ENCODE assay signal across 8 cellular contexts in the genomic region with DNA sequence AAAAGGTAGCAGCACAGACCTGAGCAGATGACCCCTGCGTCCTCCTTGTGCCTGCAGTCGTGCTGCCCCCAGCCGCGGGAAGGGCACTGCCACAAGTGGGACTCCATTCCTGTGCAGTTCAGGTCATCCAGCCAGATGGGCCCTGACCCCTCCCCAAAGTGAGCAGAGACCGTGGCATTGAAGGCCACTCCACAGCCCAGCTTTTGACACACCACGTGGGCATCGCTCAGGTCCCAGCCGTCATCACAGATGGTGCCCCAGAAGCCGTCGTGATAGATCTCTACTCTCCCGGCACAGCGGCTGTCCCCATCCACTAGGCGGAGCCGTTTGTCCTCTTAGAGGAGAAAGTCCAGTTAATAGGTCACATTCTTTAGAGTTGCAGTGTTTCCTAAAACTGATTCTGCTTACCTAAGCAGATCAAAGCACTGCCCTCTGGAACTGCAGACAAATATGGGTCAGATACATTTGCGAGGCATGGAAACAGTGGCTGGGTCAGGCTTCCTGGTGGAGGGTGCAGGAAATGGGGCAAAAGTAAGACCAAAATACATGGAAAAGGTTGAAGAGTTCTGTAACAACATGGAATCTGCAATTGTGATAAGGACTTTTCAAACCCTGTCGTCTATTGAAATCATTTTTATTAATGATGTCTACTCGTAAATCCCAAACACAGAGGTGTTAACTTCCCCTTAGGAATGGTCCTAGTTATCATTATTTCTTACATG.
DNase-seq lines count a peak whose midpoint lies in the region; ATAC-seq and TF ChIP-seq lines count a peak whose summit lies in the region.

No MANE protein-coding gene starts in this region.

- H3K9me3 Mint-ChIP-seq in WTC11: peaks cover 7% of the 10 kb centered on the region

- H3K36me3 Mint-ChIP-seq in WTC11: no peaks in the 10 kb centered on the region

- H3K27me3 Mint-ChIP-seq in WTC11 (ENCODE audit: low read depth): no peaks in the 10 kb centered on the region

- H3K27me3 ChIP-seq in MG63 (no peaks in the 10 kb centered on the region), gastrocnemius medialis (no peaks in the 10 kb centered on the region)

- TF ChIP-seq CTCF in WTC11 (IDR thresholded peaks at IDR 0.05): peak; percentile 56; the same call in 1 of the 2 replicates
- TF ChIP-seq CTCF in gastrocnemius medialis (IDR thresholded peaks at IDR 0.05 in 4 of 5, conservative IDR thresholded peaks at IDR 0.05 in 1 of 5): no peak

- no peaks in the 10 kb centered on the region for H3K4me1 ChIP-seq in gastrocnemius medialis

- TF ChIP-seq POLR2A in gastrocnemius medialis (IDR thresholded peaks at IDR 0.05): no peak

- intact Hi-C loops in gastrocnemius medialis (cut with DNase I; ENCODE audit: low total_unique reads): no loop called here

- ATAC-seq in WTC11 (peak; percentile 97), GM19023 (IDR thresholded peaks at IDR 0.05; ENCODE audit: unreplicated experiment) (no peak), gastrocnemius medialis (no peak), HG03565 (IDR thresholded peaks at IDR 0.05; ENCODE audit: unreplicated experiment) (no peak)

- DNase-seq in activated CD4-positive, alpha-beta T cell treated with anti-CD3 and anti-CD28 coated beads for 48 hours: peak; percentile 46
- no peak for DNase-seq in activated CD4-positive, alpha-beta T cell treated with anti-CD3 and anti-CD28 coated beads, Interleukin-2, amount 50 U/mL, for 4 hours
- DNase-seq in MG63: peak; percentile 24
- DNase-seq in WTC11 (ENCODE audit: low spot score): peak; percentile 77
- peak; percentile 84 for DNase-seq in iPS-NIHi7 (ENCODE audit: extremely low spot score)
- no peak for DNase-seq in gastrocnemius medialis

- H3K4me3 Mint-ChIP-seq in WTC11: no peak overlapping the region

- H3K36me3 ChIP-seq in MG63: no peaks in the 10 kb centered on the region
- no peaks in the 10 kb centered on the region for H3K36me3 ChIP-seq in gastrocnemius medialis

- H3K4me1 Mint-ChIP-seq in WTC11: peaks cover 2% of the 10 kb centered on the region; the same call in 1 of the 2 replicates

- in situ Hi-C loops in gastrocnemius medialis (cut with MboI; ENCODE audit: low sequenced_read_pairs in 4 of 4): no loop called here

- no peak overlapping the region for H3K27ac Mint-ChIP-seq in WTC11

- no peaks in the 10 kb centered on the region for H3K9me3 ChIP-seq in MG63
- no peaks in the 10 kb centered on the region for H3K9me3 ChIP-seq in gastrocnemius medialis

- POLR2A ChIA-PET in WTC11 (lab: Charles Lee): no interaction called here

- H3K27ac ChIP-seq in gastrocnemius medialis: no peak overlapping the region

- H3K4me3 ChIP-seq in MG63: no peak overlapping the region
- H3K4me3 ChIP-seq in gastrocnemius medialis: no peak overlapping the region

- CTCF ChIA-PET in WTC11 (lab: Charles Lee): no interaction called here

TF ChIP-seq in WTC11, 78 proteins besides CTCF, POLR2A, EP300 and RAD21 (continues in another document):
- TF ChIP-seq, protein P1, sequence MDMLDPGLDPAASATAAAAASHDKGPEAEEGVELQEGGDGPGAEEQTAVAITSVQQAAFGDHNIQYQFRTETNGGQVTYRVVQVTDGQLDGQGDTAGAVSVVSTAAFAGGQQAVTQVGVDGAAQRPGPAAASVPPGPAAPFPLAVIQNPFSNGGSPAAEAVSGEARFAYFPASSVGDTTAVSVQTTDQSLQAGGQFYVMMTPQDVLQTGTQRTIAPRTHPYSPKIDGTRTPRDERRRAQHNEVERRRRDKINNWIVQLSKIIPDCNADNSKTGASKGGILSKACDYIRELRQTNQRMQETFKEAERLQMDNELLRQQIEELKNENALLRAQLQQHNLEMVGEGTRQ (CRISPR knock-in tag; IDR thresholded peaks at IDR 0.05): peak; percentile 72
- TF ChIP-seq, protein P2, sequence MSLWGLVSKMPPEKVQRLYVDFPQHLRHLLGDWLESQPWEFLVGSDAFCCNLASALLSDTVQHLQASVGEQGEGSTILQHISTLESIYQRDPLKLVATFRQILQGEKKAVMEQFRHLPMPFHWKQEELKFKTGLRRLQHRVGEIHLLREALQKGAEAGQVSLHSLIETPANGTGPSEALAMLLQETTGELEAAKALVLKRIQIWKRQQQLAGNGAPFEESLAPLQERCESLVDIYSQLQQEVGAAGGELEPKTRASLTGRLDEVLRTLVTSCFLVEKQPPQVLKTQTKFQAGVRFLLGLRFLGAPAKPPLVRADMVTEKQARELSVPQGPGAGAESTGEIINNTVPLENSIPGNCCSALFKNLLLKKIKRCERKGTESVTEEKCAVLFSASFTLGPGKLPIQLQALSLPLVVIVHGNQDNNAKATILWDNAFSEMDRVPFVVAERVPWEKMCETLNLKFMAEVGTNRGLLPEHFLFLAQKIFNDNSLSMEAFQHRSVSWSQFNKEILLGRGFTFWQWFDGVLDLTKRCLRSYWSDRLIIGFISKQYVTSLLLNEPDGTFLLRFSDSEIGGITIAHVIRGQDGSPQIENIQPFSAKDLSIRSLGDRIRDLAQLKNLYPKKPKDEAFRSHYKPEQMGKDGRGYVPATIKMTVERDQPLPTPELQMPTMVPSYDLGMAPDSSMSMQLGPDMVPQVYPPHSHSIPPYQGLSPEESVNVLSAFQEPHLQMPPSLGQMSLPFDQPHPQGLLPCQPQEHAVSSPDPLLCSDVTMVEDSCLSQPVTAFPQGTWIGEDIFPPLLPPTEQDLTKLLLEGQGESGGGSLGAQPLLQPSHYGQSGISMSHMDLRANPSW (CRISPR knock-in tag; conservative IDR thresholded peaks at IDR 0.05; ENCODE audit: low read depth): no peak
- TF ChIP-seq SMAD3 (CRISPR knock-in tag; IDR thresholded peaks at IDR 0.05; ENCODE audit: borderline replicate concordance) (no peak), NR1H2 (CRISPR knock-in tag; IDR thresholded peaks at IDR 0.05) (no peak), CBFB (CRISPR knock-in tag; IDR thresholded peaks at IDR 0.05; ENCODE audit: low read depth) (no peak), NFE2L1 (CRISPR knock-in tag; IDR thresholded peaks at IDR 0.05) (no peak), TP53 (CRISPR knock-in tag; IDR thresholded peaks at IDR 0.05) (no peak), ZNF416 (CRISPR knock-in tag; IDR thresholded peaks at IDR 0.05) (0 out of 2 replicates have a peak, but pooled peaks have one; percentile 9), ZNF671 (CRISPR knock-in tag; IDR thresholded peaks at IDR 0.05) (no peak), GRHL2 (CRISPR knock-in tag; IDR thresholded peaks at IDR 0.05; ENCODE audit: insufficient replicate concordance, severe bottlenecking) (no peak), GTF2I (CRISPR knock-in tag; conservative IDR thresholded peaks at IDR 0.05) (no peak), ZNF317 (CRISPR knock-in tag; IDR thresholded peaks at IDR 0.05; ENCODE audit: borderline replicate concordance, low read depth) (no peak)
- TF ChIP-seq, protein P3, sequence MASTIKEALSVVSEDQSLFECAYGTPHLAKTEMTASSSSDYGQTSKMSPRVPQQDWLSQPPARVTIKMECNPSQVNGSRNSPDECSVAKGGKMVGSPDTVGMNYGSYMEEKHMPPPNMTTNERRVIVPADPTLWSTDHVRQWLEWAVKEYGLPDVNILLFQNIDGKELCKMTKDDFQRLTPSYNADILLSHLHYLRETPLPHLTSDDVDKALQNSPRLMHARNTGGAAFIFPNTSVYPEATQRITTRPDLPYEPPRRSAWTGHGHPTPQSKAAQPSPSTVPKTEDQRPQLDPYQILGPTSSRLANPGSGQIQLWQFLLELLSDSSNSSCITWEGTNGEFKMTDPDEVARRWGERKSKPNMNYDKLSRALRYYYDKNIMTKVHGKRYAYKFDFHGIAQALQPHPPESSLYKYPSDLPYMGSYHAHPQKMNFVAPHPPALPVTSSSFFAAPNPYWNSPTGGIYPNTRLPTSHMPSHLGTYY (CRISPR knock-in tag; IDR thresholded peaks at IDR 0.05): no peak
- TF ChIP-seq, protein P4, sequence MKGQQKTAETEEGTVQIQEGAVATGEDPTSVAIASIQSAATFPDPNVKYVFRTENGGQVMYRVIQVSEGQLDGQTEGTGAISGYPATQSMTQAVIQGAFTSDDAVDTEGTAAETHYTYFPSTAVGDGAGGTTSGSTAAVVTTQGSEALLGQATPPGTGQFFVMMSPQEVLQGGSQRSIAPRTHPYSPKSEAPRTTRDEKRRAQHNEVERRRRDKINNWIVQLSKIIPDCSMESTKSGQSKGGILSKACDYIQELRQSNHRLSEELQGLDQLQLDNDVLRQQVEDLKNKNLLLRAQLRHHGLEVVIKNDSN (CRISPR knock-in tag; IDR thresholded peaks at IDR 0.05): peak; percentile 69; the same call in 1 of the 2 replicates
- TF ChIP-seq, protein P5, sequence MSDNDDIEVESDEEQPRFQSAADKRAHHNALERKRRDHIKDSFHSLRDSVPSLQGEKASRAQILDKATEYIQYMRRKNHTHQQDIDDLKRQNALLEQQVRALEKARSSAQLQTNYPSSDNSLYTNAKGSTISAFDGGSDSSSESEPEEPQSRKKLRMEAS (CRISPR knock-in tag; IDR thresholded peaks at IDR 0.05): peak; percentile 63
- TF ChIP-seq, protein P6, sequence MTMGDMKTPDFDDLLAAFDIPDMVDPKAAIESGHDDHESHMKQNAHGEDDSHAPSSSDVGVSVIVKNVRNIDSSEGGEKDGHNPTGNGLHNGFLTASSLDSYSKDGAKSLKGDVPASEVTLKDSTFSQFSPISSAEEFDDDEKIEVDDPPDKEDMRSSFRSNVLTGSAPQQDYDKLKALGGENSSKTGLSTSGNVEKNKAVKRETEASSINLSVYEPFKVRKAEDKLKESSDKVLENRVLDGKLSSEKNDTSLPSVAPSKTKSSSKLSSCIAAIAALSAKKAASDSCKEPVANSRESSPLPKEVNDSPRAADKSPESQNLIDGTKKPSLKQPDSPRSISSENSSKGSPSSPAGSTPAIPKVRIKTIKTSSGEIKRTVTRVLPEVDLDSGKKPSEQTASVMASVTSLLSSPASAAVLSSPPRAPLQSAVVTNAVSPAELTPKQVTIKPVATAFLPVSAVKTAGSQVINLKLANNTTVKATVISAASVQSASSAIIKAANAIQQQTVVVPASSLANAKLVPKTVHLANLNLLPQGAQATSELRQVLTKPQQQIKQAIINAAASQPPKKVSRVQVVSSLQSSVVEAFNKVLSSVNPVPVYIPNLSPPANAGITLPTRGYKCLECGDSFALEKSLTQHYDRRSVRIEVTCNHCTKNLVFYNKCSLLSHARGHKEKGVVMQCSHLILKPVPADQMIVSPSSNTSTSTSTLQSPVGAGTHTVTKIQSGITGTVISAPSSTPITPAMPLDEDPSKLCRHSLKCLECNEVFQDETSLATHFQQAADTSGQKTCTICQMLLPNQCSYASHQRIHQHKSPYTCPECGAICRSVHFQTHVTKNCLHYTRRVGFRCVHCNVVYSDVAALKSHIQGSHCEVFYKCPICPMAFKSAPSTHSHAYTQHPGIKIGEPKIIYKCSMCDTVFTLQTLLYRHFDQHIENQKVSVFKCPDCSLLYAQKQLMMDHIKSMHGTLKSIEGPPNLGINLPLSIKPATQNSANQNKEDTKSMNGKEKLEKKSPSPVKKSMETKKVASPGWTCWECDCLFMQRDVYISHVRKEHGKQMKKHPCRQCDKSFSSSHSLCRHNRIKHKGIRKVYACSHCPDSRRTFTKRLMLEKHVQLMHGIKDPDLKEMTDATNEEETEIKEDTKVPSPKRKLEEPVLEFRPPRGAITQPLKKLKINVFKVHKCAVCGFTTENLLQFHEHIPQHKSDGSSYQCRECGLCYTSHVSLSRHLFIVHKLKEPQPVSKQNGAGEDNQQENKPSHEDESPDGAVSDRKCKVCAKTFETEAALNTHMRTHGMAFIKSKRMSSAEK (CRISPR knock-in tag; IDR thresholded peaks at IDR 0.05; ENCODE audit: borderline replicate concordance): no peak

Comparison
In these comparisons a context has a peak if more than half of its experiments do, and no peak if none do; other contexts are left out.
1. DNase-seq: peak in activated CD4-positive, alpha-beta T cell treated with anti-CD3 and anti-CD28 coated beads for 48 hours (single experiment), MG63 (single experiment), WTC11 (single experiment) and iPS-NIHi7 (single experiment); none in activated CD4-positive, alpha-beta T cell treated with anti-CD3 and anti-CD28 coated beads, Interleukin-2, amount 50 U/mL, for 4 hours (0 of 2) and gastrocnemius medialis (0 of 2).